ENCODE assay signal across 1 cellular context in the genomic region with DNA sequence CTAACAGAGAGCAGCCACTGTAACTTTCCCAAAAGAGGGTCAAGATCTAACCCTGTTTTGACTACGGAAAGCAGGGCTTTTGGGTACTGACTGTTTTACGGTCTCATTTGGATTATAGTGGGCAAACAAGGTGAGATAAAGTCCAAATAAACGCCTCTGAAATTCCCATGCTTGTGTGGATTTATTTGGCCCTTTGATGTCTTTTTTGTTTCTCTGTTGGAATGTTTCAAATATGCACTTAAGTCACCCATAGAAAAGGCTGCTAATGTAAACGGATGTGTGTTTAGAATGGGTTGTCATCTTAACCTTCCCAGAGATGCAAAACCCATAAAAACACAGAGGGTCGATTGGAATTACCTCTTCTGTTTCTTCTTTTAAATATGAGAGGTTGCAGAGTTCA.
TF ChIP-seq lines count a peak whose summit lies in the region.

No MANE protein-coding gene starts in this region.

TF ChIP-seq in HepG2, 621 proteins besides CTCF, POLR2A, EP300 and RAD21 (continued from another document and continues in another):
- TF ChIP-seq, protein P1, sequence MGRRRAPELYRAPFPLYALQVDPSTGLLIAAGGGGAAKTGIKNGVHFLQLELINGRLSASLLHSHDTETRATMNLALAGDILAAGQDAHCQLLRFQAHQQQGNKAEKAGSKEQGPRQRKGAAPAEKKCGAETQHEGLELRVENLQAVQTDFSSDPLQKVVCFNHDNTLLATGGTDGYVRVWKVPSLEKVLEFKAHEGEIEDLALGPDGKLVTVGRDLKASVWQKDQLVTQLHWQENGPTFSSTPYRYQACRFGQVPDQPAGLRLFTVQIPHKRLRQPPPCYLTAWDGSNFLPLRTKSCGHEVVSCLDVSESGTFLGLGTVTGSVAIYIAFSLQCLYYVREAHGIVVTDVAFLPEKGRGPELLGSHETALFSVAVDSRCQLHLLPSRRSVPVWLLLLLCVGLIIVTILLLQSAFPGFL (CRISPR knock-in tag; IDR thresholded peaks at IDR 0.05), result no peak
- peak; percentile 85 for TF ChIP-seq ISL2 (CRISPR knock-in tag; IDR thresholded peaks at IDR 0.05)
- TF ChIP-seq KMT2A (CRISPR knock-in tag; IDR thresholded peaks at IDR 0.05), result no peak
- TF ChIP-seq, protein P2, sequence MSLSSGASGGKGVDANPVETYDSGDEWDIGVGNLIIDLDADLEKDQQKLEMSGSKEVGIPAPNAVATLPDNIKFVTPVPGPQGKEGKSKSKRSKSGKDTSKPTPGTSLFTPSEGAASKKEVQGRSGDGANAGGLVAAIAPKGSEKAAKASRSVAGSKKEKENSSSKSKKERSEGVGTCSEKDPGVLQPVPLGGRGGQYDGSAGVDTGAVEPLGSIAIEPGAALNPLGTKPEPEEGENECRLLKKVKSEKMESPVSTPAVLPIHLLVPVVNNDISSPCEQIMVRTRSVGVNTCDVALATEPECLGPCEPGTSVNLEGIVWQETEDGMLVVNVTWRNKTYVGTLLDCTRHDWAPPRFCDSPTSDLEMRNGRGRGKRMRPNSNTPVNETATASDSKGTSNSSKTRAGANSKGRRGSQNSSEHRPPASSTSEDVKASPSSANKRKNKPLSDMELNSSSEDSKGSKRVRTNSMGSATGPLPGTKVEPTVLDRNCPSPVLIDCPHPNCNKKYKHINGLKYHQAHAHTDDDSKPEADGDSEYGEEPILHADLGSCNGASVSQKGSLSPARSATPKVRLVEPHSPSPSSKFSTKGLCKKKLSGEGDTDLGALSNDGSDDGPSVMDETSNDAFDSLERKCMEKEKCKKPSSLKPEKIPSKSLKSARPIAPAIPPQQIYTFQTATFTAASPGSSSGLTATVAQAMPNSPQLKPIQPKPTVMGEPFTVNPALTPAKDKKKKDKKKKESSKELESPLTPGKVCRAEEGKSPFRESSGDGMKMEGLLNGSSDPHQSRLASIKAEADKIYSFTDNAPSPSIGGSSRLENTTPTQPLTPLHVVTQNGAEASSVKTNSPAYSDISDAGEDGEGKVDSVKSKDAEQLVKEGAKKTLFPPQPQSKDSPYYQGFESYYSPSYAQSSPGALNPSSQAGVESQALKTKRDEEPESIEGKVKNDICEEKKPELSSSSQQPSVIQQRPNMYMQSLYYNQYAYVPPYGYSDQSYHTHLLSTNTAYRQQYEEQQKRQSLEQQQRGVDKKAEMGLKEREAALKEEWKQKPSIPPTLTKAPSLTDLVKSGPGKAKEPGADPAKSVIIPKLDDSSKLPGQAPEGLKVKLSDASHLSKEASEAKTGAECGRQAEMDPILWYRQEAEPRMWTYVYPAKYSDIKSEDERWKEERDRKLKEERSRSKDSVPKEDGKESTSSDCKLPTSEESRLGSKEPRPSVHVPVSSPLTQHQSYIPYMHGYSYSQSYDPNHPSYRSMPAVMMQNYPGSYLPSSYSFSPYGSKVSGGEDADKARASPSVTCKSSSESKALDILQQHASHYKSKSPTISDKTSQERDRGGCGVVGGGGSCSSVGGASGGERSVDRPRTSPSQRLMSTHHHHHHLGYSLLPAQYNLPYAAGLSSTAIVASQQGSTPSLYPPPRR (CRISPR knock-in tag; IDR thresholded peaks at IDR 0.05; ENCODE audit: borderline replicate concordance), result peak; percentile 63; the same call in 1 of the 2 replicates
- TF ChIP-seq ATF1 (CRISPR knock-in tag; IDR thresholded peaks at IDR 0.05), result no peak
- TF ChIP-seq, protein P3, sequence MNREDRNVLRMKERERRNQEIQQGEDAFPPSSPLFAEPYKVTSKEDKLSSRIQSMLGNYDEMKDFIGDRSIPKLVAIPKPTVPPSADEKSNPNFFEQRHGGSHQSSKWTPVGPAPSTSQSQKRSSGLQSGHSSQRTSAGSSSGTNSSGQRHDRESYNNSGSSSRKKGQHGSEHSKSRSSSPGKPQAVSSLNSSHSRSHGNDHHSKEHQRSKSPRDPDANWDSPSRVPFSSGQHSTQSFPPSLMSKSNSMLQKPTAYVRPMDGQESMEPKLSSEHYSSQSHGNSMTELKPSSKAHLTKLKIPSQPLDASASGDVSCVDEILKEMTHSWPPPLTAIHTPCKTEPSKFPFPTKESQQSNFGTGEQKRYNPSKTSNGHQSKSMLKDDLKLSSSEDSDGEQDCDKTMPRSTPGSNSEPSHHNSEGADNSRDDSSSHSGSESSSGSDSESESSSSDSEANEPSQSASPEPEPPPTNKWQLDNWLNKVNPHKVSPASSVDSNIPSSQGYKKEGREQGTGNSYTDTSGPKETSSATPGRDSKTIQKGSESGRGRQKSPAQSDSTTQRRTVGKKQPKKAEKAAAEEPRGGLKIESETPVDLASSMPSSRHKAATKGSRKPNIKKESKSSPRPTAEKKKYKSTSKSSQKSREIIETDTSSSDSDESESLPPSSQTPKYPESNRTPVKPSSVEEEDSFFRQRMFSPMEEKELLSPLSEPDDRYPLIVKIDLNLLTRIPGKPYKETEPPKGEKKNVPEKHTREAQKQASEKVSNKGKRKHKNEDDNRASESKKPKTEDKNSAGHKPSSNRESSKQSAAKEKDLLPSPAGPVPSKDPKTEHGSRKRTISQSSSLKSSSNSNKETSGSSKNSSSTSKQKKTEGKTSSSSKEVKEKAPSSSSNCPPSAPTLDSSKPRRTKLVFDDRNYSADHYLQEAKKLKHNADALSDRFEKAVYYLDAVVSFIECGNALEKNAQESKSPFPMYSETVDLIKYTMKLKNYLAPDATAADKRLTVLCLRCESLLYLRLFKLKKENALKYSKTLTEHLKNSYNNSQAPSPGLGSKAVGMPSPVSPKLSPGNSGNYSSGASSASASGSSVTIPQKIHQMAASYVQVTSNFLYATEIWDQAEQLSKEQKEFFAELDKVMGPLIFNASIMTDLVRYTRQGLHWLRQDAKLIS (CRISPR knock-in tag; IDR thresholded peaks at IDR 0.05), result no peak
- TF ChIP-seq, protein P4, sequence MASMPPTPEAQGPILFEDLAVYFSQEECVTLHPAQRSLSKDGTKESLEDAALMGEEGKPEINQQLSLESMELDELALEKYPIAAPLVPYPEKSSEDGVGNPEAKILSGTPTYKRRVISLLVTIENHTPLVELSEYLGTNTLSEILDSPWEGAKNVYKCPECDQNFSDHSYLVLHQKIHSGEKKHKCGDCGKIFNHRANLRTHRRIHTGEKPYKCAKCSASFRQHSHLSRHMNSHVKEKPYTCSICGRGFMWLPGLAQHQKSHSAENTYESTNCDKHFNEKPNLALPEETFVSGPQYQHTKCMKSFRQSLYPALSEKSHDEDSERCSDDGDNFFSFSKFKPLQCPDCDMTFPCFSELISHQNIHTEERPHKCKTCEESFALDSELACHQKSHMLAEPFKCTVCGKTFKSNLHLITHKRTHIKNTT (CRISPR knock-in tag; IDR thresholded peaks at IDR 0.05), result no peak
- TF ChIP-seq, protein P5, sequence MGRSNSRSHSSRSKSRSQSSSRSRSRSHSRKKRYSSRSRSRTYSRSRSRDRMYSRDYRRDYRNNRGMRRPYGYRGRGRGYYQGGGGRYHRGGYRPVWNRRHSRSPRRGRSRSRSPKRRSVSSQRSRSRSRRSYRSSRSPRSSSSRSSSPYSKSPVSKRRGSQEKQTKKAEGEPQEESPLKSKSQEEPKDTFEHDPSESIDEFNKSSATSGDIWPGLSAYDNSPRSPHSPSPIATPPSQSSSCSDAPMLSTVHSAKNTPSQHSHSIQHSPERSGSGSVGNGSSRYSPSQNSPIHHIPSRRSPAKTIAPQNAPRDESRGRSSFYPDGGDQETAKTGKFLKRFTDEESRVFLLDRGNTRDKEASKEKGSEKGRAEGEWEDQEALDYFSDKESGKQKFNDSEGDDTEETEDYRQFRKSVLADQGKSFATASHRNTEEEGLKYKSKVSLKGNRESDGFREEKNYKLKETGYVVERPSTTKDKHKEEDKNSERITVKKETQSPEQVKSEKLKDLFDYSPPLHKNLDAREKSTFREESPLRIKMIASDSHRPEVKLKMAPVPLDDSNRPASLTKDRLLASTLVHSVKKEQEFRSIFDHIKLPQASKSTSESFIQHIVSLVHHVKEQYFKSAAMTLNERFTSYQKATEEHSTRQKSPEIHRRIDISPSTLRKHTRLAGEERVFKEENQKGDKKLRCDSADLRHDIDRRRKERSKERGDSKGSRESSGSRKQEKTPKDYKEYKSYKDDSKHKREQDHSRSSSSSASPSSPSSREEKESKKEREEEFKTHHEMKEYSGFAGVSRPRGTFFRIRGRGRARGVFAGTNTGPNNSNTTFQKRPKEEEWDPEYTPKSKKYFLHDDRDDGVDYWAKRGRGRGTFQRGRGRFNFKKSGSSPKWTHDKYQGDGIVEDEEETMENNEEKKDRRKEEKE (IDR thresholded peaks at IDR 0.05), result no peak
- TF ChIP-seq SIX4 (CRISPR knock-in tag; IDR thresholded peaks at IDR 0.05), result no peak
- TF ChIP-seq ZNF343 (CRISPR knock-in tag; IDR thresholded peaks at IDR 0.05), result no peak
- TF ChIP-seq MEIS1 (CRISPR knock-in tag; IDR thresholded peaks at IDR 0.05; ENCODE audit: borderline replicate concordance), result no peak
- TF ChIP-seq ZNF251 (CRISPR knock-in tag; IDR thresholded peaks at IDR 0.05), result no peak
- TF ChIP-seq KMT2B (CRISPR knock-in tag; IDR thresholded peaks at IDR 0.05), result no peak
- TF ChIP-seq, protein P6, sequence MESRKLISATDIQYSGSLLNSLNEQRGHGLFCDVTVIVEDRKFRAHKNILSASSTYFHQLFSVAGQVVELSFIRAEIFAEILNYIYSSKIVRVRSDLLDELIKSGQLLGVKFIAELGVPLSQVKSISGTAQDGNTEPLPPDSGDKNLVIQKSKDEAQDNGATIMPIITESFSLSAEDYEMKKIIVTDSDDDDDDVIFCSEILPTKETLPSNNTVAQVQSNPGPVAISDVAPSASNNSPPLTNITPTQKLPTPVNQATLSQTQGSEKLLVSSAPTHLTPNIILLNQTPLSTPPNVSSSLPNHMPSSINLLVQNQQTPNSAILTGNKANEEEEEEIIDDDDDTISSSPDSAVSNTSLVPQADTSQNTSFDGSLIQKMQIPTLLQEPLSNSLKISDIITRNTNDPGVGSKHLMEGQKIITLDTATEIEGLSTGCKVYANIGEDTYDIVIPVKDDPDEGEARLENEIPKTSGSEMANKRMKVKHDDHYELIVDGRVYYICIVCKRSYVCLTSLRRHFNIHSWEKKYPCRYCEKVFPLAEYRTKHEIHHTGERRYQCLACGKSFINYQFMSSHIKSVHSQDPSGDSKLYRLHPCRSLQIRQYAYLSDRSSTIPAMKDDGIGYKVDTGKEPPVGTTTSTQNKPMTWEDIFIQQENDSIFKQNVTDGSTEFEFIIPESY (CRISPR knock-in tag; IDR thresholded peaks at IDR 0.05), result no peak
- peak; percentile 43 for TF ChIP-seq FOXA3 (CRISPR knock-in tag; IDR thresholded peaks at IDR 0.05)
- TF ChIP-seq, protein P7, sequence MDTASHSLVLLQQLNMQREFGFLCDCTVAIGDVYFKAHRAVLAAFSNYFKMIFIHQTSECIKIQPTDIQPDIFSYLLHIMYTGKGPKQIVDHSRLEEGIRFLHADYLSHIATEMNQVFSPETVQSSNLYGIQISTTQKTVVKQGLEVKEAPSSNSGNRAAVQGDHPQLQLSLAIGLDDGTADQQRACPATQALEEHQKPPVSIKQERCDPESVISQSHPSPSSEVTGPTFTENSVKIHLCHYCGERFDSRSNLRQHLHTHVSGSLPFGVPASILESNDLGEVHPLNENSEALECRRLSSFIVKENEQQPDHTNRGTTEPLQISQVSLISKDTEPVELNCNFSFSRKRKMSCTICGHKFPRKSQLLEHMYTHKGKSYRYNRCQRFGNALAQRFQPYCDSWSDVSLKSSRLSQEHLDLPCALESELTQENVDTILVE (CRISPR knock-in tag; IDR thresholded peaks at IDR 0.05), result no peak
- TF ChIP-seq MAFK (conservative IDR thresholded peaks at IDR 0.05 in 1 of 2, IDR thresholded peaks at IDR 0.05 in 1 of 2; ENCODE audit: low read length in 2 of 2), result no peak
- no peak for TF ChIP-seq ZNF766 (CRISPR knock-in tag; IDR thresholded peaks at IDR 0.05; ENCODE audit: borderline replicate concordance)
- no peak for TF ChIP-seq NRL (CRISPR knock-in tag; IDR thresholded peaks at IDR 0.05; ENCODE audit: borderline replicate concordance)
- no peak for TF ChIP-seq ZNF558 (CRISPR knock-in tag; IDR thresholded peaks at IDR 0.05; ENCODE audit: borderline replicate concordance)
- TF ChIP-seq, protein P8, sequence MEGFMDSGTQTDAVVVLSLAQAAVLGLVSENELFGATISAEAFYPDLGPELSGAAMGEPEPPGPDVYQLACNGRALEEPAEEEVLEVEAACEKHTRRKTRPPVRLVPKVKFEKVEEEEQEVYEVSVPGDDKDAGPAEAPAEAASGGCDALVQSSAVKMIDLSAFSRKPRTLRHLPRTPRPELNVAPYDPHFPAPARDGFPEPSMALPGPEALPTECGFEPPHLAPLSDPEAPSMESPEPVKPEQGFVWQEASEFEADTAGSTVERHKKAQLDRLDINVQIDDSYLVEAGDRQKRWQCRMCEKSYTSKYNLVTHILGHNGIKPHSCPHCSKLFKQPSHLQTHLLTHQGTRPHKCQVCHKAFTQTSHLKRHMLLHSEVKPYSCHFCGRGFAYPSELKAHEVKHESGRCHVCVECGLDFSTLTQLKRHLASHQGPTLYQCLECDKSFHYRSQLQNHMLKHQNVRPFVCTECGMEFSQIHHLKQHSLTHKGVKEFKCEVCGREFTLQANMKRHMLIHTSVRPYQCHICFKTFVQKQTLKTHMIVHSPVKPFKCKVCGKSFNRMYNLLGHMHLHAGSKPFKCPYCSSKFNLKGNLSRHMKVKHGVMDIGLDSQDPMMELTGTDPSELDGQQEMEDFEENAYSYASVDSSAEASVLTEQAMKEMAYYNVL (CRISPR knock-in tag; IDR thresholded peaks at IDR 0.05; ENCODE audit: borderline replicate concordance), result no peak
- no peak for TF ChIP-seq TAF1 (CRISPR knock-in tag; IDR thresholded peaks at IDR 0.05)
- no peak for TF ChIP-seq HNRNPL (IDR thresholded peaks at IDR 0.05; ENCODE audit: low read depth, low read length)
- no peak for TF ChIP-seq ZNF253 (CRISPR knock-in tag; IDR thresholded peaks at IDR 0.05; ENCODE audit: borderline replicate concordance)
- no peak for TF ChIP-seq HNRNPLL (IDR thresholded peaks at IDR 0.05; ENCODE audit: low read depth, low read length, poor library complexity, severe bottlenecking)
- TF ChIP-seq, protein P9, sequence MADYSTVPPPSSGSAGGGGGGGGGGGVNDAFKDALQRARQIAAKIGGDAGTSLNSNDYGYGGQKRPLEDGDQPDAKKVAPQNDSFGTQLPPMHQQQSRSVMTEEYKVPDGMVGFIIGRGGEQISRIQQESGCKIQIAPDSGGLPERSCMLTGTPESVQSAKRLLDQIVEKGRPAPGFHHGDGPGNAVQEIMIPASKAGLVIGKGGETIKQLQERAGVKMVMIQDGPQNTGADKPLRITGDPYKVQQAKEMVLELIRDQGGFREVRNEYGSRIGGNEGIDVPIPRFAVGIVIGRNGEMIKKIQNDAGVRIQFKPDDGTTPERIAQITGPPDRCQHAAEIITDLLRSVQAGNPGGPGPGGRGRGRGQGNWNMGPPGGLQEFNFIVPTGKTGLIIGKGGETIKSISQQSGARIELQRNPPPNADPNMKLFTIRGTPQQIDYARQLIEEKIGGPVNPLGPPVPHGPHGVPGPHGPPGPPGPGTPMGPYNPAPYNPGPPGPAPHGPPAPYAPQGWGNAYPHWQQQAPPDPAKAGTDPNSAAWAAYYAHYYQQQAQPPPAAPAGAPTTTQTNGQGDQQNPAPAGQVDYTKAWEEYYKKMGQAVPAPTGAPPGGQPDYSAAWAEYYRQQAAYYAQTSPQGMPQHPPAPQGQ (CRISPR knock-in tag; IDR thresholded peaks at IDR 0.05; ENCODE audit: borderline replicate concordance), result no peak
- TF ChIP-seq SMARCE1 (IDR thresholded peaks at IDR 0.05; ENCODE audit: borderline replicate concordance), result no peak
- TF ChIP-seq, protein P10, sequence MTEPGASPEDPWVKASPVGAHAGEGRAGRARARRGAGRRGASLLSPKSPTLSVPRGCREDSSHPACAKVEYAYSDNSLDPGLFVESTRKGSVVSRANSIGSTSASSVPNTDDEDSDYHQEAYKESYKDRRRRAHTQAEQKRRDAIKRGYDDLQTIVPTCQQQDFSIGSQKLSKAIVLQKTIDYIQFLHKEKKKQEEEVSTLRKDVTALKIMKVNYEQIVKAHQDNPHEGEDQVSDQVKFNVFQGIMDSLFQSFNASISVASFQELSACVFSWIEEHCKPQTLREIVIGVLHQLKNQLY (CRISPR knock-in tag; IDR thresholded peaks at IDR 0.05), result 0 out of 2 replicates have a peak, but pooled peaks have one; percentile 19
- no peak for TF ChIP-seq MYC (CRISPR knock-in tag; IDR thresholded peaks at IDR 0.05; ENCODE audit: borderline replicate concordance)
- TF ChIP-seq TBX2 (CRISPR knock-in tag; IDR thresholded peaks at IDR 0.05; ENCODE audit: borderline replicate concordance), result peak; percentile 58; the same call in 1 of the 2 replicates
- TF ChIP-seq FOXJ3 (CRISPR knock-in tag; IDR thresholded peaks at IDR 0.05; ENCODE audit: borderline replicate concordance), result peak; percentile 45; the same call in 1 of the 2 replicates
- no peak for TF ChIP-seq NCOA5 (CRISPR knock-in tag; IDR thresholded peaks at IDR 0.05)
- TF ChIP-seq PPARG (CRISPR knock-in tag; conservative IDR thresholded peaks at IDR 0.05), result peak; percentile 38; the same call in 1 of the 2 replicates
